In the genomic region with DNA sequence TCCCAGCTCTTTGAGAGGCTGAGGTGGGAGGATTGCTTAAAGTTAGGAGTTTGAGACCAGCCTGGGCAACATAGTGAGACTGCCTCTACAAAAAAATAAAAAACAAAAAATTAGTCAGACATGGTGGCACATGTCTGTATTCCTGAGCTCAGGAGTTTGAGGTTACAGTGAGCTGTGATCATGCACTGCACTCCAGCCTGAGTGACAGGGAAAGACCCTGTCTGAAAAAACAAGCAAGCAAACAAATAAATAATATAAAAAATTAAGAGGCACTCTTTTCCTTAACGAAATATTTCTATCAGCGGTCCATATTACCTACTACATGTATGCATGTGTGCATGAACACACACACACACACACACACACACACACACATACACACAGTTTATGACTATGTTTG, we compare ENCODE assay signal across 1 cellular context.
TF ChIP-seq lines count a peak whose summit lies in the region.

No MANE protein-coding gene starts in this region.

TF ChIP-seq in GM12878, 131 proteins besides CTCF, POLR2A, EP300 and RAD21 (continued from another document):
- peak; percentile 89 for TF ChIP-seq MLLT1 (IDR thresholded peaks at IDR 0.05)
- peak in 1 of 2 experiments; percentile 19; a peak in 2 of 4 replicates for TF ChIP-seq IKZF2 (IDR thresholded peaks at IDR 0.05)
- peak; percentile 58; the same call in 1 of the 2 replicates for TF ChIP-seq PKNOX1 (IDR thresholded peaks at IDR 0.05)
